20 cellular contexts compared by ENCODE assay signal in genomic region chr11:102685311-102685710, GRCh38. TPM values are rescaled to one million over a fixed set of nuclear protein-coding genes. Genes with fewer than 3 reads are reported as not detected.
"Had no signal": no experiment of that assay in that cellular context is flagged by ENCODE, and none has a peak within 500 bp of the region (broad histone marks: within the 10 kb centered on the region; RNA-seq: fewer than 3 reads in every experiment).

No MANE protein-coding gene starts in this region.

- H3K27ac ChIP-seq: heart left ventricle, transverse colon had no signal

- H3K4me1 Mint-ChIP-seq: activated CD4-positive, alpha-beta T cell treated with anti-CD3 and anti-CD28 coated beads, Interleukin-2, amount 10 ng/mL, durations not matched to agents 24 days and 14 days; naive thymus-derived CD4-positive, alpha-beta T cell had no signal

- H3K4me3 Mint-ChIP-seq: activated CD4-positive, alpha-beta T cell treated with anti-CD3 and anti-CD28 coated beads, Interleukin-2, amount 10 ng/mL, durations not matched to agents 24 days and 14 days; activated CD8-positive, alpha-beta T cell treated with anti-CD3 and anti-CD28 coated beads, Interleukin-2, amount 10 ng/mL, durations not matched to agents 7 days and 5 days; activated T-cell treated with anti-CD3 and anti-CD28 coated beads, Interleukin-2, amount 50 U/mL, for 72 hours; naive thymus-derived CD4-positive, alpha-beta T cell; stimulated activated naive B cell treated with anti-CD40 and anti-IgM and Interleukin-4, amounts not matched to agents 10 μg/mL and 1 μg/mL and 100 μg/mL, for 72 hours had no signal

- H3K36me3 ChIP-seq: heart left ventricle, transverse colon had no signal

- DNase-seq: activated CD4-positive, alpha-beta T cell treated with anti-CD3 and anti-CD28 coated beads, Interleukin-2, amount 10 ng/mL, durations not matched to agents 24 days and 14 days; activated CD4-positive, CD25-positive, alpha-beta regulatory T cell; activated CD8-positive, alpha-beta memory T cell treated with anti-CD3 and anti-CD28 coated beads, Interleukin-2, amount 50 U/mL, for 48 hours; activated CD8-positive, alpha-beta T cell treated with anti-CD3 and anti-CD28 coated beads, Interleukin-2, amount 10 ng/mL, durations not matched to agents 7 days and 5 days; activated gamma-delta T cell; activated T-cell treated with anti-CD3 and anti-CD28 coated beads, Interleukin-2, amount 50 U/mL, for 72 hours; dermis blood vessel endothelial cell; foreskin melanocyte; heart left ventricle; left colon; naive thymus-derived CD4-positive, alpha-beta T cell; retina; stimulated activated CD4-positive, alpha-beta T cell treated with anti-CD3 and anti-CD28 coated beads, Interleukin-2, amount 100 ng/mL, for 48 hours; stimulated activated naive B cell treated with anti-CD40 and anti-IgM and Interleukin-4, amounts not matched to agents 10 μg/mL and 1 μg/mL and 100 μg/mL, for 72 hours; SW 1271; transverse colon had no signal

- H3K4me3 ChIP-seq: heart left ventricle, lung, transverse colon had no signal

- H3K4me1 ChIP-seq: transverse colon had no signal

- ATAC-seq: activated CD8-positive, alpha-beta T cell treated with anti-CD3 and anti-CD28 coated beads, Interleukin-2, amount 10 ng/mL, durations not matched to agents 7 days and 5 days; activated naive CD4-positive, alpha-beta T cell treated with anti-CD3 and anti-CD28 coated beads, Interleukin-2, amount 50 U/mL, for 72 hours; activated T-cell treated with anti-CD3 and anti-CD28 coated beads, Interleukin-2, amount 50 U/mL, for 72 hours; heart left ventricle; left colon; stimulated activated naive B cell treated with anti-CD40 and anti-IgM and Interleukin-4, amounts not matched to agents 10 μg/mL and 1 μg/mL and 100 μg/mL, for 72 hours had no signal

- H3K9me3 ChIP-seq: transverse colon had no signal

- H3K9me3 Mint-ChIP-seq: activated CD4-positive, alpha-beta T cell treated with anti-CD3 and anti-CD28 coated beads, Interleukin-2, amount 10 ng/mL, durations not matched to agents 24 days and 14 days; activated naive CD4-positive, alpha-beta T cell treated with anti-CD3 and anti-CD28 coated beads, Interleukin-2, amount 50 U/mL, for 72 hours; activated T-cell treated with anti-CD3 and anti-CD28 coated beads, Interleukin-2, amount 50 U/mL, for 72 hours; stimulated activated naive B cell treated with anti-CD40 and anti-IgM and Interleukin-4, amounts not matched to agents 10 μg/mL and 1 μg/mL and 100 μg/mL, for 72 hours had no signal

- H3K36me3 Mint-ChIP-seq: activated naive CD4-positive, alpha-beta T cell treated with anti-CD3 and anti-CD28 coated beads, Interleukin-2, amount 50 U/mL, for 72 hours; naive thymus-derived CD4-positive, alpha-beta T cell; stimulated activated naive B cell treated with anti-CD40 and anti-IgM and Interleukin-4, amounts not matched to agents 10 μg/mL and 1 μg/mL and 100 μg/mL, for 72 hours had no signal

- H3K27me3 ChIP-seq: transverse colon had no signal

- H3K27ac Mint-ChIP-seq: activated CD4-positive, alpha-beta T cell treated with anti-CD3 and anti-CD28 coated beads, Interleukin-2, amount 10 ng/mL, durations not matched to agents 24 days and 14 days; activated CD8-positive, alpha-beta T cell treated with anti-CD3 and anti-CD28 coated beads, Interleukin-2, amount 10 ng/mL, durations not matched to agents 7 days and 5 days; activated naive CD4-positive, alpha-beta T cell treated with anti-CD3 and anti-CD28 coated beads, Interleukin-2, amount 50 U/mL, for 72 hours; activated T-cell treated with anti-CD3 and anti-CD28 coated beads, Interleukin-2, amount 50 U/mL, for 72 hours; stimulated activated naive B cell treated with anti-CD40 and anti-IgM and Interleukin-4, amounts not matched to agents 10 μg/mL and 1 μg/mL and 100 μg/mL, for 72 hours had no signal

RNA-seq across cellular contexts. Expression of gene MMP27, which starts 20.3 kb away (rescaled TPM):
- total RNA-seq: activated CD4-positive, alpha-beta T cell treated with anti-CD3 and anti-CD28 coated beads, Interleukin-2, amount 10 ng/mL, durations not matched to agents 24 days and 14 days; activated CD8-positive, alpha-beta T cell treated with anti-CD3 and anti-CD28 coated beads, Interleukin-2, amount 10 ng/mL, durations not matched to agents 7 days and 5 days; activated naive CD4-positive, alpha-beta T cell treated with anti-CD3 and anti-CD28 coated beads, Interleukin-2, amount 50 U/mL, for 72 hours; activated T-cell treated with anti-CD3 and anti-CD28 coated beads, Interleukin-2, amount 50 U/mL, for 72 hours; cerebellum; dermis blood vessel endothelial cell; lung; naive thymus-derived CD4-positive, alpha-beta T cell; T-helper 2 cell treated with Interferon-gamma antibody and Interleukin-4, amounts not matched to agents 100 ng/mL and 5 ng/mL, for 36 hours had no signal
- polyA plus RNA-seq: heart left ventricle; naive thymus-derived CD4-positive, alpha-beta T cell had no signal

RNA-seq across cellular contexts. Expression of gene MMP8, which starts 39.4 kb away (rescaled TPM):
- total RNA-seq: activated CD4-positive, alpha-beta T cell treated with anti-CD3 and anti-CD28 coated beads, Interleukin-2, amount 10 ng/mL, durations not matched to agents 24 days and 14 days; activated CD8-positive, alpha-beta T cell treated with anti-CD3 and anti-CD28 coated beads, Interleukin-2, amount 10 ng/mL, durations not matched to agents 7 days and 5 days; activated naive CD4-positive, alpha-beta T cell treated with anti-CD3 and anti-CD28 coated beads, Interleukin-2, amount 50 U/mL, for 72 hours; activated T-cell treated with anti-CD3 and anti-CD28 coated beads, Interleukin-2, amount 50 U/mL, for 72 hours; dermis blood vessel endothelial cell; left colon; naive thymus-derived CD4-positive, alpha-beta T cell; T-helper 2 cell treated with Interferon-gamma antibody and Interleukin-4, amounts not matched to agents 100 ng/mL and 5 ng/mL, for 36 hours; transverse colon had no signal
- polyA plus RNA-seq: naive thymus-derived CD4-positive, alpha-beta T cell had no signal
